Comparison of ENCODE assay signal across 2 cellular contexts in genomic region chrX:119617511-119618164, GRCh38.
TF ChIP-seq lines count a peak whose summit lies in the region.

No MANE protein-coding gene starts in this region.

TF ChIP-seq in GM12891, 5 proteins besides CTCF, POLR2A, EP300 and RAD21:
- TF ChIP-seq PAX5 (IDR thresholded peaks at IDR 0.05; ENCODE audit: insufficient read depth, low read length, severe bottlenecking): no peak
- peak; percentile 56; the same call in 1 of the 2 replicates for TF ChIP-seq POU2F2 (IDR thresholded peaks at IDR 0.05; ENCODE audit: low read depth, low read length)
- TF ChIP-seq POLR2AphosphoS5 (IDR thresholded peaks at IDR 0.05; ENCODE audit: low read depth, low read length): peak; percentile 53; the same call in 1 of the 2 replicates
- TF ChIP-seq TAF1 (IDR thresholded peaks at IDR 0.05; ENCODE audit: low read depth, low read length): no peak
- peak; percentile 60 for TF ChIP-seq SPI1 (IDR thresholded peaks at IDR 0.05; ENCODE audit: low read depth, low read length)

TF ChIP-seq in endothelial cell of umbilical vein, 7 proteins besides CTCF, POLR2A, EP300 and RAD21:
- TF ChIP-seq MAX (IDR thresholded peaks at IDR 0.05; ENCODE audit: insufficient read depth, insufficient read length) (no peak), EZH2 (IDR thresholded peaks at IDR 0.05; ENCODE audit: borderline replicate concordance, low read depth, low read length, severe bottlenecking) (no peak), JUN (IDR thresholded peaks at IDR 0.05; ENCODE audit: borderline replicate concordance, insufficient read depth, insufficient read length, low read depth) (no peak), GATA2 (IDR thresholded peaks at IDR 0.05; ENCODE audit: insufficient read depth, insufficient read length, low read depth, low read length) (no peak), FOS (IDR thresholded peaks at IDR 0.05; ENCODE audit: borderline replicate concordance, insufficient read depth, low read length) (no peak), MYC (IDR thresholded peaks at IDR 0.05; ENCODE audit: low read depth, low read length) (no peak), POLR2AphosphoS5 (IDR thresholded peaks at IDR 0.05; ENCODE audit: insufficient read depth, low read depth, low read length) (no peak)
